14 cellular contexts compared by ENCODE assay signal in the genomic region with DNA sequence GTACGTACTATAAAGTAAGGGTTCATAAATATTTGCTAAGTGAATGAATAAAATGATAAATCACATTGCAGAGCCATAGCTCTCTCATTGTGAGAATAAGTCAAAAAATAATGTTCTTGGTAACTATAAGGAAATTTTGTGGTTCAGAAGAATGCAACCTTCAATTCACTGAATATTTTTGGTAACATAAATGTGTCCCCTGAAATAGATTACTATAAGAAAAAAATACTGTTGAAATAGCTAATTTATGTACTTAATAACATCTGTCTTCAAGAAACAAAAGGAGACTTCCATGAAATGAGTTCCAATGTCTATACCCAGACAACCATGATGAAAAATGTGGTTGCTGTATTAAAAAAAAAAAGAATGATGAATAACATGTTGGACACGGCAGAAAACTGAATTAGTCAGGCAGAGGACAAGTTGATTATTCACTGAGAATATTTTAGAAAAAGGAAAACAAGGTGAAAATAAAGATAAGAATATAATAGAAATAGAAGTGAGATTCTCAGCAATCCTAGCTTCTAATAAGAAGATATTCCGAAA.
"Had no signal": no experiment of that assay in that cellular context is flagged by ENCODE, and none has a peak within 500 bp of the region (broad histone marks: within the 10 kb centered on the region; RNA-seq: fewer than 3 reads in every experiment).

No MANE protein-coding gene starts in this region.

- H3K4me3 Mint-ChIP-seq: activated CD8-positive, alpha-beta memory T cell treated with anti-CD3 and anti-CD28 coated beads, Interleukin-2, amount 10 ng/mL, durations not matched to agents 7 days and 5 days; activated T-cell treated with anti-CD3 and anti-CD28 coated beads, Interleukin-2, amount 50 U/mL, for 24 hours; memory B cell; nephron progenitor cell; stimulated activated naive CD8-positive, alpha-beta T cell treated with anti-CD3 and anti-CD28 coated beads, Interleukin-15, Interleukin-2, amounts not matched to agents 100 ng/mL and 50 ng/mL, for 24 hours had no signal

- H3K36me3 Mint-ChIP-seq: activated CD8-positive, alpha-beta memory T cell treated with anti-CD3 and anti-CD28 coated beads, Interleukin-2, amount 10 ng/mL, durations not matched to agents 7 days and 5 days; activated naive CD4-positive, alpha-beta T cell treated with anti-CD3 and anti-CD28 coated beads, Interleukin-2, amount 50 U/mL, for 72 hours had no signal

- H3K4me3 ChIP-seq: dorsolateral prefrontal cortex, sigmoid colon, testis had no signal

- H3K27ac Mint-ChIP-seq: activated CD8-positive, alpha-beta memory T cell treated with anti-CD3 and anti-CD28 coated beads, Interleukin-2, amount 10 ng/mL, durations not matched to agents 7 days and 5 days; activated naive CD4-positive, alpha-beta T cell treated with anti-CD3 and anti-CD28 coated beads, Interleukin-2, amount 50 U/mL, for 72 hours; activated T-cell treated with anti-CD3 and anti-CD28 coated beads, Interleukin-2, amount 50 U/mL, for 24 hours; memory B cell; nephron progenitor cell; stimulated activated naive CD8-positive, alpha-beta T cell treated with anti-CD3 and anti-CD28 coated beads, Interleukin-15, Interleukin-2, amounts not matched to agents 100 ng/mL and 50 ng/mL, for 24 hours had no signal

- H3K27me3 Mint-ChIP-seq: activated T-cell treated with anti-CD3 and anti-CD28 coated beads, Interleukin-2, amount 50 U/mL, for 24 hours; memory B cell; stimulated activated naive CD8-positive, alpha-beta T cell treated with anti-CD3 and anti-CD28 coated beads, Interleukin-15, Interleukin-2, amounts not matched to agents 100 ng/mL and 50 ng/mL, for 24 hours had no signal

- DNase-seq: activated CD4-positive, alpha-beta T cell treated with anti-CD3 and anti-CD28 coated beads, Interleukin-2, amount 50 U/mL, for 48 hours; activated CD8-positive, alpha-beta memory T cell treated with anti-CD3 and anti-CD28 coated beads, Interleukin-2, amount 10 ng/mL, durations not matched to agents 7 days and 5 days; activated effector memory CD4-positive, alpha-beta T cell treated with anti-CD3 and anti-CD28 coated beads, Interleukin-2, amount 50 U/mL, for 16 hours; activated T-cell treated with anti-CD3 and anti-CD28 coated beads, Interleukin-2, amount 50 U/mL, for 24 hours; dorsolateral prefrontal cortex; nephron progenitor cell; sigmoid colon; stimulated activated CD4-positive, alpha-beta T cell treated with anti-CD3 and anti-CD28 coated beads, Interleukin-4, amount 100 ng/mL, for 1 hour; stimulated activated CD8-positive, alpha-beta memory T cell treated with anti-CD3 and anti-CD28 coated beads, Interleukin-4, amount 100 ng/mL, for 48 hours; T-helper 2 cell; testis had no signal

- H3K4me1 Mint-ChIP-seq: activated CD8-positive, alpha-beta memory T cell treated with anti-CD3 and anti-CD28 coated beads, Interleukin-2, amount 10 ng/mL, durations not matched to agents 7 days and 5 days had no signal
